1 cellular context compared by ENCODE assay signal in genomic region chr2:98412751-98413445, GRCh38.
TF ChIP-seq lines count a peak whose summit lies in the region.

No MANE protein-coding gene starts in this region.

TF ChIP-seq in GM12878, 131 proteins besides CTCF, POLR2A, EP300 and RAD21 (continued from another document):
- no peak for TF ChIP-seq ZBTB40 (IDR thresholded peaks at IDR 0.05; ENCODE audit: borderline replicate concordance)
- TF ChIP-seq RBBP5 (conservative IDR thresholded peaks at IDR 0.05) = no peak
- TF ChIP-seq SUZ12 (IDR thresholded peaks at IDR 0.05; ENCODE audit: unreplicated experiment) = no peak
- TF ChIP-seq IRF5 (IDR thresholded peaks at IDR 0.05; ENCODE audit: borderline replicate concordance) = no peak
- TF ChIP-seq FOS (IDR thresholded peaks at IDR 0.05; ENCODE audit: borderline replicate concordance, extremely low read depth, insufficient read length) = no peak
- TF ChIP-seq RAD51 (IDR thresholded peaks at IDR 0.05) = no peak
- TF ChIP-seq ASH2L (IDR thresholded peaks at IDR 0.05; ENCODE audit: borderline replicate concordance, low read depth) = no peak
